Comparison of ENCODE assay signal across 1 cellular context in the genomic region with DNA sequence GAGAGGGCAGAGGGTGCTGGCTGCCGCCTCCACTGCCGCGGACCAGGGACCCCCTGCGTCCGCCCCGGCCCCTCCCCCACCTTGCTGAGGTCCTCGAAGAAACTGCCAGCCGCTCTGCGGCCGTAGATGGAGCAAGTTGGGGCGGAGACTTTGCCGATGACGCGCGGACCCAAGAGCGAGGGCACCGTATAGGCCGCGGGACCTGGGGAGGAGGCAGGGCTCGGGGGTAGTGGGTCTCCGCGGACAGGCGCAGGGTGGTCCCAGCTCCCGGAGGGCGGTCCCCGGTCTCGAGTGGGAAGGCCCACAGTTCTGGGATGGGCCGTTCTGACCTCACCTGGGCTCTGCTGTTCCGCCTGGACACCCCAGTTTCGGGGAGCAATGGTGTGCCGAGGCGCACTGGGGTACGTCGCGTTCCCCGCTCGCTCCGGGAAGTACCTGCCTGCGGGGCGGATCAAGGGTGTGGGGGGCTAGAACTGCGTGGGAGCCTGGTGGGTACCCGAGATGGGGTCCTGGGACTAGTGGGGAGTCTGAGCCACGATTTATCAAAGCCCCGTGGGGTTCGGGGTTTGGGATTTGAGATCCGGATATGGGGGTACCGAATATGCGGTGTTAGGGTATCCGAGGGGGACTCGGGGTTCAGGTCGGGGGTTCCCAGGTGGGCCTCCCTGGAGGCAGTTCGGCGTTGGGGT.
TF ChIP-seq lines count a peak whose summit lies in the region.

No MANE protein-coding gene starts in this region.

TF ChIP-seq in HepG2, 621 proteins besides CTCF, POLR2A, EP300 and RAD21 (continued from another document and continues in another):
- TF ChIP-seq HNF1A (IDR thresholded peaks at IDR 0.05; ENCODE audit: low read depth) (no peak), HNF1A (CRISPR knock-in tag; IDR thresholded peaks at IDR 0.05; ENCODE audit: borderline replicate concordance) (no peak), ZMYM2 (CRISPR knock-in tag; IDR thresholded peaks at IDR 0.05) (no peak; the same call in 1 of the 2 replicates), ZNF17 (CRISPR knock-in tag; IDR thresholded peaks at IDR 0.05) (no peak), ZNF576 (CRISPR knock-in tag; IDR thresholded peaks at IDR 0.05) (no peak), MYNN (CRISPR knock-in tag; IDR thresholded peaks at IDR 0.05; ENCODE audit: low read depth) (no peak), HNRNPLL (IDR thresholded peaks at IDR 0.05; ENCODE audit: low read depth, low read length, poor library complexity, severe bottlenecking) (peak; percentile 97), MXD4 (CRISPR knock-in tag; IDR thresholded peaks at IDR 0.05) (no peak), TEAD3 (CRISPR knock-in tag; optimal IDR thresholded peaks at IDR 0.05; ENCODE audit: borderline replicate concordance) (no peak), ONECUT2 (CRISPR knock-in tag; IDR thresholded peaks at IDR 0.05) (no peak), RCOR2 (CRISPR knock-in tag; IDR thresholded peaks at IDR 0.05) (no peak), JARID2 (CRISPR knock-in tag; IDR thresholded peaks at IDR 0.05; ENCODE audit: insufficient replicate concordance) (no peak), HES4 (CRISPR knock-in tag; IDR thresholded peaks at IDR 0.05; ENCODE audit: borderline replicate concordance) (no peak), SSRP1 (CRISPR knock-in tag; IDR thresholded peaks at IDR 0.05) (no peak), ZNF839 (CRISPR knock-in tag; IDR thresholded peaks at IDR 0.05; ENCODE audit: borderline replicate concordance) (no peak), ZNF143 (CRISPR knock-in tag; IDR thresholded peaks at IDR 0.05) (peak; percentile 2; the same call in 1 of the 2 replicates), ETV5 (CRISPR knock-in tag; IDR thresholded peaks at IDR 0.05; ENCODE audit: borderline replicate concordance) (no peak), ZNF720 (CRISPR knock-in tag; IDR thresholded peaks at IDR 0.05) (no peak), TOPORS (CRISPR knock-in tag; IDR thresholded peaks at IDR 0.05) (peak; percentile 84; the same call in 1 of the 2 replicates), ZNF142 (CRISPR knock-in tag; IDR thresholded peaks at IDR 0.05) (no peak), HNRNPUL1 (IDR thresholded peaks at IDR 0.05; ENCODE audit: low read depth, low read length) (no peak), PRDM4 (CRISPR knock-in tag; IDR thresholded peaks at IDR 0.05; ENCODE audit: borderline replicate concordance) (no peak), REPIN1 (CRISPR knock-in tag; IDR thresholded peaks at IDR 0.05; ENCODE audit: borderline replicate concordance, low read depth) (no peak), NFE2L1 (CRISPR knock-in tag; IDR thresholded peaks at IDR 0.05; ENCODE audit: borderline replicate concordance) (no peak), CCAR2 (optimal IDR thresholded peaks at IDR 0.05; ENCODE audit: low read depth, low read length) (no peak)
- TF ChIP-seq, protein P1, sequence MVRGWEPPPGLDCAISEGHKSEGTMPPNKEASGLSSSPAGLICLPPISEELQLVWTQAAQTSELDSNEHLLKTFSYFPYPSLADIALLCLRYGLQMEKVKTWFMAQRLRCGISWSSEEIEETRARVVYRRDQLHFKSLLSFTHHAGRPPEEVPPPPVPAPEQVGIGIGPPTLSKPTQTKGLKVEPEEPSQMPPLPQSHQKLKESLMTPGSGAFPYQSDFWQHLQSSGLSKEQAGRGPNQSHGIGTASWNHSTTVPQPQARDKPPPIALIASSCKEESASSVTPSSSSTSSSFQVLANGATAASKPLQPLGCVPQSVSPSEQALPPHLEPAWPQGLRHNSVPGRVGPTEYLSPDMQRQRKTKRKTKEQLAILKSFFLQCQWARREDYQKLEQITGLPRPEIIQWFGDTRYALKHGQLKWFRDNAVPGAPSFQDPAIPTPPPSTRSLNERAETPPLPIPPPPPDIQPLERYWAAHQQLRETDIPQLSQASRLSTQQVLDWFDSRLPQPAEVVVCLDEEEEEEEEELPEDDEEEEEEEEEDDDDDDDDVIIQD (CRISPR knock-in tag; IDR thresholded peaks at IDR 0.05; ENCODE audit: low read depth): no peak
- TF ChIP-seq, protein P2, sequence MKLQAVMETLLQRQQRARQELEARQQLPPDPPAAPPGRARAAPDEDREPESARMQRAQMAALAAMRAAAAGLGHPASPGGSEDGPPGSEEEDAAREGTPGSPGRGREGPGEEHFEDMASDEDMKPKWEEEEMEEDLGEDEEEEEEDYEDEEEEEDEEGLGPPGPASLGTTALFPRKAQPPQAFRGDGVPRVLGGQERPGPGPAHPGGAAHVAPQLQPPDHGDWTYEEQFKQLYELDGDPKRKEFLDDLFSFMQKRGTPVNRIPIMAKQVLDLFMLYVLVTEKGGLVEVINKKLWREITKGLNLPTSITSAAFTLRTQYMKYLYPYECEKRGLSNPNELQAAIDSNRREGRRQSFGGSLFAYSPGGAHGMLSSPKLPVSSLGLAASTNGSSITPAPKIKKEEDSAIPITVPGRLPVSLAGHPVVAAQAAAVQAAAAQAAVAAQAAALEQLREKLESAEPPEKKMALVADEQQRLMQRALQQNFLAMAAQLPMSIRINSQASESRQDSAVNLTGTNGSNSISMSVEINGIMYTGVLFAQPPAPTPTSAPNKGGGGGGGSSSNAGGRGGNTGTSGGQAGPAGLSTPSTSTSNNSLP (IDR thresholded peaks at IDR 0.05; ENCODE audit: low read depth, low read length): no peak
- TF ChIP-seq, protein P3, sequence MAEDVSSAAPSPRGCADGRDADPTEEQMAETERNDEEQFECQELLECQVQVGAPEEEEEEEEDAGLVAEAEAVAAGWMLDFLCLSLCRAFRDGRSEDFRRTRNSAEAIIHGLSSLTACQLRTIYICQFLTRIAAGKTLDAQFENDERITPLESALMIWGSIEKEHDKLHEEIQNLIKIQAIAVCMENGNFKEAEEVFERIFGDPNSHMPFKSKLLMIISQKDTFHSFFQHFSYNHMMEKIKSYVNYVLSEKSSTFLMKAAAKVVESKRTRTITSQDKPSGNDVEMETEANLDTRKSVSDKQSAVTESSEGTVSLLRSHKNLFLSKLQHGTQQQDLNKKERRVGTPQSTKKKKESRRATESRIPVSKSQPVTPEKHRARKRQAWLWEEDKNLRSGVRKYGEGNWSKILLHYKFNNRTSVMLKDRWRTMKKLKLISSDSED (CRISPR knock-in tag; IDR thresholded peaks at IDR 0.05): no peak
- TF ChIP-seq, protein P4, sequence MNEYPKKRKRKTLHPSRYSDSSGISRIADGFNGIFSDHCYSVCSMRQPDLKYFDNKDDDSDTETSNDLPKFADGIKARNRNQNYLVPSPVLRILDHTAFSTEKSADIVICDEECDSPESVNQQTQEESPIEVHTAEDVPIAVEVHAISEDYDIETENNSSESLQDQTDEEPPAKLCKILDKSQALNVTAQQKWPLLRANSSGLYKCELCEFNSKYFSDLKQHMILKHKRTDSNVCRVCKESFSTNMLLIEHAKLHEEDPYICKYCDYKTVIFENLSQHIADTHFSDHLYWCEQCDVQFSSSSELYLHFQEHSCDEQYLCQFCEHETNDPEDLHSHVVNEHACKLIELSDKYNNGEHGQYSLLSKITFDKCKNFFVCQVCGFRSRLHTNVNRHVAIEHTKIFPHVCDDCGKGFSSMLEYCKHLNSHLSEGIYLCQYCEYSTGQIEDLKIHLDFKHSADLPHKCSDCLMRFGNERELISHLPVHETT (CRISPR knock-in tag; conservative IDR thresholded peaks at IDR 0.05): no peak
